1 cellular context compared by ENCODE assay signal in genomic region chr6:37102299-37103168, GRCh38.
TF ChIP-seq lines count a peak whose summit lies in the region.

No MANE protein-coding gene starts in this region.

TF ChIP-seq in HepG2, 621 proteins besides CTCF, POLR2A, EP300 and RAD21 (continued from another document and continues in another):
- TF ChIP-seq FOXO4 (CRISPR knock-in tag; conservative IDR thresholded peaks at IDR 0.05) (no peak), SRSF1 (optimal IDR thresholded peaks at IDR 0.05; ENCODE audit: low read depth, low read length) (peak; percentile 85), SRSF9 (IDR thresholded peaks at IDR 0.05; ENCODE audit: borderline replicate concordance, insufficient read depth, low read depth, low read length, poor library complexity, severe bottlenecking) (no peak), ZNF614 (CRISPR knock-in tag; IDR thresholded peaks at IDR 0.05; ENCODE audit: borderline replicate concordance) (no peak), ZNF891 (CRISPR knock-in tag; IDR thresholded peaks at IDR 0.05) (no peak), SSRP1 (CRISPR knock-in tag; IDR thresholded peaks at IDR 0.05) (peak; percentile 76), ZFP90 (CRISPR knock-in tag; IDR thresholded peaks at IDR 0.05; ENCODE audit: borderline replicate concordance) (peak; percentile 89; the same call in 1 of the 2 replicates), BCLAF1 (IDR thresholded peaks at IDR 0.05) (no peak), ZNF280D (CRISPR knock-in tag; IDR thresholded peaks at IDR 0.05) (0 out of 2 replicates have a peak, but pooled peaks have one; percentile 9), RXRB (CRISPR knock-in tag; IDR thresholded peaks at IDR 0.05; ENCODE audit: borderline replicate concordance) (peak; percentile 70; the same call in 1 of the 2 replicates), KLF11 (CRISPR knock-in tag; IDR thresholded peaks at IDR 0.05) (no peak), LRRFIP1 (CRISPR knock-in tag; conservative IDR thresholded peaks at IDR 0.05) (no peak), PITX1 (CRISPR knock-in tag; IDR thresholded peaks at IDR 0.05) (peak; percentile 48), KDM1A (CRISPR knock-in tag; IDR thresholded peaks at IDR 0.05) (no peak; the same call in 1 of the 2 replicates), ZNF34 (CRISPR knock-in tag; IDR thresholded peaks at IDR 0.05; ENCODE audit: borderline replicate concordance) (peak; percentile 99), ATF7-NPFF (CRISPR knock-in tag; IDR thresholded peaks at IDR 0.05; ENCODE audit: low read depth) (peak; percentile 45; the same call in 1 of the 2 replicates), FOXK1 (CRISPR knock-in tag; IDR thresholded peaks at IDR 0.05; ENCODE audit: borderline replicate concordance, low read depth) (no peak), TBP (CRISPR knock-in tag; IDR thresholded peaks at IDR 0.05) (0 out of 2 replicates have a peak, but pooled peaks have one; percentile 21), NFRKB (IDR thresholded peaks at IDR 0.05) (no peak), MNT (IDR thresholded peaks at IDR 0.05) (peak; percentile 71; the same call in 1 of the 2 replicates), ZNF747 (CRISPR knock-in tag; IDR thresholded peaks at IDR 0.05; ENCODE audit: borderline replicate concordance) (no peak), ZNF24 (IDR thresholded peaks at IDR 0.05) (no peak), ZKSCAN8 (CRISPR knock-in tag; IDR thresholded peaks at IDR 0.05; ENCODE audit: borderline replicate concordance) (peak; percentile 45; the same call in 1 of the 2 replicates), SRY (CRISPR knock-in tag; IDR thresholded peaks at IDR 0.05) (no peak), STAT5B (CRISPR knock-in tag; IDR thresholded peaks at IDR 0.05) (no peak), ZNF709 (CRISPR knock-in tag; IDR thresholded peaks at IDR 0.05) (peak; percentile 48; the same call in 1 of the 2 replicates), ZSCAN9 (CRISPR knock-in tag; IDR thresholded peaks at IDR 0.05; ENCODE audit: borderline replicate concordance) (peak; percentile 70), SPEN (CRISPR knock-in tag; IDR thresholded peaks at IDR 0.05; ENCODE audit: low read depth) (peak; percentile 36; the same call in 1 of the 2 replicates), ZNF383 (CRISPR knock-in tag; IDR thresholded peaks at IDR 0.05; ENCODE audit: borderline replicate concordance) (no peak), ZNF572 (CRISPR knock-in tag; IDR thresholded peaks at IDR 0.05) (no peak), ZNF451 (CRISPR knock-in tag; IDR thresholded peaks at IDR 0.05) (peak; percentile 68), ZNF362 (CRISPR knock-in tag; IDR thresholded peaks at IDR 0.05; ENCODE audit: borderline replicate concordance) (peak; percentile 73; the same call in 1 of the 2 replicates), ZZZ3 (CRISPR knock-in tag; IDR thresholded peaks at IDR 0.05; ENCODE audit: borderline replicate concordance) (no peak), ZNF350 (CRISPR knock-in tag; IDR thresholded peaks at IDR 0.05; ENCODE audit: borderline replicate concordance, low read depth) (no peak), PRMT3 (CRISPR knock-in tag; IDR thresholded peaks at IDR 0.05; ENCODE audit: borderline replicate concordance, low read depth) (no peak), ZEB1 (IDR thresholded peaks at IDR 0.05; ENCODE audit: insufficient replicate concordance, low read depth) (no peak), ZNF691 (CRISPR knock-in tag; IDR thresholded peaks at IDR 0.05; ENCODE audit: borderline replicate concordance, low read depth) (peak; percentile 95), SAP130 (CRISPR knock-in tag; IDR thresholded peaks at IDR 0.05; ENCODE audit: low read depth) (peak; percentile 94), YEATS2 (CRISPR knock-in tag; IDR thresholded peaks at IDR 0.05; ENCODE audit: borderline replicate concordance) (peak; percentile 10; the same call in 1 of the 2 replicates), NR2F2 (IDR thresholded peaks at IDR 0.05; ENCODE audit: borderline replicate concordance, low read depth) (no peak), ZNF775 (CRISPR knock-in tag; IDR thresholded peaks at IDR 0.05; ENCODE audit: borderline replicate concordance) (no peak)
- TF ChIP-seq, protein P1, sequence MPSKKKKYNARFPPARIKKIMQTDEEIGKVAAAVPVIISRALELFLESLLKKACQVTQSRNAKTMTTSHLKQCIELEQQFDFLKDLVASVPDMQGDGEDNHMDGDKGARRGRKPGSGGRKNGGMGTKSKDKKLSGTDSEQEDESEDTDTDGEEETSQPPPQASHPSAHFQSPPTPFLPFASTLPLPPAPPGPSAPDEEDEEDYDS (CRISPR knock-in tag; IDR thresholded peaks at IDR 0.05): peak; percentile 72
- TF ChIP-seq, protein P2, sequence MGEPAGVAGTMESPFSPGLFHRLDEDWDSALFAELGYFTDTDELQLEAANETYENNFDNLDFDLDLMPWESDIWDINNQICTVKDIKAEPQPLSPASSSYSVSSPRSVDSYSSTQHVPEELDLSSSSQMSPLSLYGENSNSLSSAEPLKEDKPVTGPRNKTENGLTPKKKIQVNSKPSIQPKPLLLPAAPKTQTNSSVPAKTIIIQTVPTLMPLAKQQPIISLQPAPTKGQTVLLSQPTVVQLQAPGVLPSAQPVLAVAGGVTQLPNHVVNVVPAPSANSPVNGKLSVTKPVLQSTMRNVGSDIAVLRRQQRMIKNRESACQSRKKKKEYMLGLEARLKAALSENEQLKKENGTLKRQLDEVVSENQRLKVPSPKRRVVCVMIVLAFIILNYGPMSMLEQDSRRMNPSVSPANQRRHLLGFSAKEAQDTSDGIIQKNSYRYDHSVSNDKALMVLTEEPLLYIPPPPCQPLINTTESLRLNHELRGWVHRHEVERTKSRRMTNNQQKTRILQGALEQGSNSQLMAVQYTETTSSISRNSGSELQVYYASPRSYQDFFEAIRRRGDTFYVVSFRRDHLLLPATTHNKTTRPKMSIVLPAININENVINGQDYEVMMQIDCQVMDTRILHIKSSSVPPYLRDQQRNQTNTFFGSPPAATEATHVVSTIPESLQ (CRISPR knock-in tag; conservative IDR thresholded peaks at IDR 0.05): no peak
- TF ChIP-seq, protein P3, sequence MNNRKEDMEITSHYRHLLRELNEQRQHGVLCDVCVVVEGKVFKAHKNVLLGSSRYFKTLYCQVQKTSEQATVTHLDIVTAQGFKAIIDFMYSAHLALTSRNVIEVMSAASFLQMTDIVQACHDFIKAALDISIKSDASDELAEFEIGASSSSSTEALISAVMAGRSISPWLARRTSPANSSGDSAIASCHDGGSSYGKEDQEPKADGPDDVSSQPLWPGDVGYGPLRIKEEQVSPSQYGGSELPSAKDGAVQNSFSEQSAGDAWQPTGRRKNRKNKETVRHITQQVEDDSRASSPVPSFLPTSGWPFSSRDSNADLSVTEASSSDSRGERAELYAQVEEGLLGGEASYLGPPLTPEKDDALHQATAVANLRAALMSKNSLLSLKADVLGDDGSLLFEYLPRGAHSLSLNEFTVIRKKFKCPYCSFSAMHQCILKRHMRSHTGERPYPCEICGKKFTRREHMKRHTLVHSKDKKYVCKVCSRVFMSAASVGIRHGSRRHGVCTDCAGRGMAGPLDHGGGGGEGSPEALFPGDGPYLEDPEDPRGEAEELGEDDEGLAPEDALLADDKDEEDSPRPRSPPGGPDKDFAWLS (CRISPR knock-in tag; IDR thresholded peaks at IDR 0.05; ENCODE audit: borderline replicate concordance): no peak
